Comparison of ENCODE assay signal across 1 cellular context in genomic region chr2:223967981-223968380, GRCh38.
TF ChIP-seq lines count a peak whose summit lies in the region.

No MANE protein-coding gene starts in this region.

TF ChIP-seq in HepG2, 621 proteins besides CTCF, POLR2A, EP300 and RAD21:
- TF ChIP-seq RBFOX2 (IDR thresholded peaks at IDR 0.05; ENCODE audit: low read depth, low read length) (0 out of 2 replicates have a peak, but pooled peaks have one; percentile 8), SP140L (CRISPR knock-in tag; IDR thresholded peaks at IDR 0.05; ENCODE audit: borderline replicate concordance) (no peak), CENPX (CRISPR knock-in tag; IDR thresholded peaks at IDR 0.05) (no peak)
TF ChIP-seq in HepG2: peak in this region for 1.
